In the genomic region with DNA sequence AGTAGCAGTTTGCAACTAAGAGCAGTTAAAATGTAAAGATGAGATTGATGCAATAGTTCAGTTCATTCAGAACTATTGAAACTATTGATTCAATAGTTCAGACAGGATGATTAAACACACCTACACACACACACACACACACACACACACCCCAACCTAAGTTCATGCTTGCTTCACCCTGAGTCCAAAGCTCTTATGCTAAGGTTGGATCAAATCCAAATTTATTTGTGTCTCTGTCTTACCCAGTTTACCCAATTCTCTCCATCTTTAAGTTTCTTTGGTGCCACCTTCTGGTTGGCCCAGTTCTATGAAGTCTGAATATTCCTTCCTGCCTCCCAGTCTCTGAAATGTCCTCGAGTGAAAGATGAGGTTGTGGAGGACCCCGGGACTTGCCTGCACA, we compare ENCODE assay signal across 9 cellular contexts. TPM values are rescaled to one million over a fixed set of nuclear protein-coding genes. Genes with fewer than 3 reads are reported as not detected.
DNase-seq lines count a peak whose midpoint lies in the region; ATAC-seq and TF ChIP-seq lines count a peak whose summit lies in the region.
"Had no signal": no experiment of that assay in that cellular context is flagged by ENCODE, and none has a peak within 500 bp of the region (broad histone marks: within the 10 kb centered on the region; RNA-seq: fewer than 3 reads in every experiment).

No MANE protein-coding gene starts in this region.

- TF ChIP-seq CTCF in osteoblast (IDR thresholded peaks at IDR 0.05; ENCODE audit: extremely low read depth, low read depth, low read length) (peak; percentile 46), upper lobe of right lung (IDR thresholded peaks at IDR 0.05) (no peak)

- H3K4me1 ChIP-seq in Karpas-422 (ENCODE audit: low read length) (peaks cover 17% of the 10 kb centered on the region), osteoblast (ENCODE audit: insufficient read depth, low read length) (peaks cover under 1% of the 10 kb centered on the region), upper lobe of right lung (peaks cover 9% of the 10 kb centered on the region)

- H3K27ac ChIP-seq in Karpas-422 (ENCODE audit: low read length), result no peak overlapping the region
- no peak overlapping the region for H3K27ac ChIP-seq in osteoblast (ENCODE audit: low read depth, low read length)
- no peak overlapping the region for H3K27ac ChIP-seq in upper lobe of right lung
- H3K27ac ChIP-seq: SJSA1 had no signal

- H3K27me3 ChIP-seq in Karpas-422 (ENCODE audit: low read length) (no peaks in the 10 kb centered on the region), osteoblast (ENCODE audit: insufficient read depth, low read length) (no peaks in the 10 kb centered on the region), upper lobe of right lung (no peaks in the 10 kb centered on the region)
- H3K27me3 ChIP-seq: SJSA1 had no signal

- H3K4me2 ChIP-seq in Karpas-422 (ENCODE audit: low read depth, low read length, poor library complexity, severe bottlenecking), result peak overlapping the region; percentile 6
- no peak overlapping the region for H3K4me2 ChIP-seq in osteoblast (ENCODE audit: insufficient read depth, low read length)

- H2AFZ ChIP-seq in Karpas-422 (ENCODE audit: low read length) (no peak overlapping the region), osteoblast (ENCODE audit: low read length) (peak overlapping the region; percentile 51)

- H3K9me2 ChIP-seq in Karpas-422 (replicated peaks; ENCODE audit: insufficient read depth, low read length), result no peaks in the 10 kb centered on the region

- H3K79me2 ChIP-seq in Karpas-422 (ENCODE audit: low read length), result no peaks in the 10 kb centered on the region
- peaks cover 70% of the 10 kb centered on the region for H3K79me2 ChIP-seq in osteoblast (ENCODE audit: insufficient read depth, low read length)

- no peak overlapping the region for H3K9ac ChIP-seq in Karpas-422 (ENCODE audit: low read length)

- ATAC-seq in upper lobe of right lung, result no peak

- no peak overlapping the region for H3K4me3 ChIP-seq in Karpas-422 (ENCODE audit: low read length)
- H3K4me3 ChIP-seq in osteoblast (ENCODE audit: insufficient read depth, low read length), result no peak overlapping the region
- no peak overlapping the region for H3K4me3 ChIP-seq in upper lobe of right lung
- H3K4me3 ChIP-seq: SJSA1 had no signal

- H3K9me3 ChIP-seq in Karpas-422 (ENCODE audit: low read length) (no peaks in the 10 kb centered on the region), osteoblast (ENCODE audit: low read depth, low read length) (no peaks in the 10 kb centered on the region), upper lobe of right lung (no peaks in the 10 kb centered on the region)
- H3K9me3 ChIP-seq: SJSA1 had no signal

- H4K20me1 ChIP-seq in Karpas-422 (ENCODE audit: insufficient read depth, low read depth, low read length) (no peaks in the 10 kb centered on the region), osteoblast (ENCODE audit: insufficient read depth, low read length) (peaks cover 8% of the 10 kb centered on the region)

- intact Hi-C loops in upper lobe of right lung (cut with DNase I), result no loop called here

- H3K36me3 ChIP-seq in Karpas-422 (ENCODE audit: insufficient read depth, low read length) (no peaks in the 10 kb centered on the region), osteoblast (ENCODE audit: insufficient read depth, low read length) (no peaks in the 10 kb centered on the region), upper lobe of right lung (no peaks in the 10 kb centered on the region)

- DNase-seq in NCI-H2196 (lab: John Stamatoyannopoulos, UW; ENCODE audit: unreplicated experiment) (peak; percentile 17), NCI-H2196 treated with DMSO at 0.1 percent for 48 hours (lab: John Stamatoyannopoulos, UW; ENCODE audit: unreplicated experiment) (no peak), Karpas-422 (peak; percentile 60), astrocyte of the hippocampus (ENCODE audit: low read depth, low spot score) (peak; percentile 22), osteoblast (ENCODE audit: insufficient read length, low spot score, missing footprints) (no peak), upper lobe of right lung (no peak)
- no peak for DNase-seq in stimulated activated CD4-positive, alpha-beta T cell treated with anti-CD3 and anti-CD28 coated beads, Interleukin-1b, Interleukin-23, amount 100 ng/mL, for 48 hours
- DNase-seq in activated CD4-positive, CD25-positive, alpha-beta regulatory T cell treated with anti-CD3 and anti-CD28 coated beads, Interleukin-2, amount 50 U/mL, for 72 hours, result no peak

RNA-seq across cellular contexts. Expression of a gene that starts 5.1 kb away (rescaled TPM):
- total RNA-seq in Karpas-422 (2014; rRNA removed; shearing (Covaris generic); ENCODE audit: low replicate concordance), result 4.0 and 4.1 TPM in 2 replicates
- total RNA-seq in osteoblast, result 30.4 and 31.8 TPM in 2 replicates
- 24.6 TPM for total RNA-seq in upper lobe of right lung

RNA-seq across cellular contexts. Expression of a gene that starts 25.9 kb away (rescaled TPM):
- not detected in 2 replicates for total RNA-seq in Karpas-422 (2014; rRNA removed; shearing (Covaris generic); ENCODE audit: low replicate concordance)
- under 0.01 and 1.4 TPM in 2 replicates for total RNA-seq in osteoblast
- 2.1 TPM for total RNA-seq in upper lobe of right lung

Comparison
In these comparisons a context has a peak if more than half of its experiments do, and no peak if none do; other contexts are left out.
1. DNase-seq: peak in NCI-H2196 (single experiment), Karpas-422 (single experiment) and astrocyte of the hippocampus (single experiment); none in NCI-H2196 treated with DMSO at 0.1 percent for 48 hours (single experiment), osteoblast (single experiment), upper lobe of right lung (single experiment), stimulated activated CD4-positive, alpha-beta T cell treated with anti-CD3 and anti-CD28 coated beads, Interleukin-1b, Interleukin-23, amount 100 ng/mL, for 48 hours (single experiment) and activated CD4-positive, CD25-positive, alpha-beta regulatory T cell treated with anti-CD3 and anti-CD28 coated beads, Interleukin-2, amount 50 U/mL, for 72 hours (single experiment).